ENCODE assay signal across 1 cellular context in the genomic region with DNA sequence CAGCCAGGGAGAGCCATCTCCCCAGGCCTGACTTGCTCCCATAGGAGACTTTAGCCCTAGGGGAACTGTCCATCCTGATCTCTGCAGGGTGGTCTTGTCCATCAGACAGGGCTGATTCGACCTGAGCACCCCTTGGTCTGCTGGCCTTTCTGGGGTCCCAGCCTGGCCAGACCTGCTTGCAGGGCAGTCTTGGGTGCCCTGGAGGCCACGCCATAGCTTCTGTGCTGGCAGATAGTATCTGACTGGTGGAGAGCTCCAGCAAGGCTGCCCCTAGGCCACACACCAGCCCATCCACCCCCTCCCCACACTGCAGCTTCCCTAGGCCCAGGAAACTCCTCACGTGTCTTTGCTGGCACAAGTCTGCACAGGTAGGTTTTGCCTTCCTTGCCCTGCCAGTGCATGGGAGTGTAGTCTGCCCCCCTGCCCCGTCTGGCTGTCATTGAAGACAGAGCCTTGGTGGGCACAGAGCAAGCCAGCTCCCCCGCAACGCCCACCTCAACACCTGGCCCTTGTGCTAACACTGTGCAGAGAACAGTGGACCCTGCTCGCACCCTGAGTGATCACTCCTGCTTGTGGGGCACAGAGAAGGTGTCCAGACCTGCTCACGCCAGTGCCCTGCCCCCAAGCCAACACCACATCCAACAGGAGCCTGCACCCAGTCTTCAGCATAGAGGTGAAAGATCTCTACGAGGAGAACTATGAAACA.
TF ChIP-seq lines count a peak whose summit lies in the region.

No MANE protein-coding gene starts in this region.

TF ChIP-seq in WTC11, 78 proteins besides CTCF, POLR2A, EP300 and RAD21 (continued from another document):
- TF ChIP-seq, protein P1, sequence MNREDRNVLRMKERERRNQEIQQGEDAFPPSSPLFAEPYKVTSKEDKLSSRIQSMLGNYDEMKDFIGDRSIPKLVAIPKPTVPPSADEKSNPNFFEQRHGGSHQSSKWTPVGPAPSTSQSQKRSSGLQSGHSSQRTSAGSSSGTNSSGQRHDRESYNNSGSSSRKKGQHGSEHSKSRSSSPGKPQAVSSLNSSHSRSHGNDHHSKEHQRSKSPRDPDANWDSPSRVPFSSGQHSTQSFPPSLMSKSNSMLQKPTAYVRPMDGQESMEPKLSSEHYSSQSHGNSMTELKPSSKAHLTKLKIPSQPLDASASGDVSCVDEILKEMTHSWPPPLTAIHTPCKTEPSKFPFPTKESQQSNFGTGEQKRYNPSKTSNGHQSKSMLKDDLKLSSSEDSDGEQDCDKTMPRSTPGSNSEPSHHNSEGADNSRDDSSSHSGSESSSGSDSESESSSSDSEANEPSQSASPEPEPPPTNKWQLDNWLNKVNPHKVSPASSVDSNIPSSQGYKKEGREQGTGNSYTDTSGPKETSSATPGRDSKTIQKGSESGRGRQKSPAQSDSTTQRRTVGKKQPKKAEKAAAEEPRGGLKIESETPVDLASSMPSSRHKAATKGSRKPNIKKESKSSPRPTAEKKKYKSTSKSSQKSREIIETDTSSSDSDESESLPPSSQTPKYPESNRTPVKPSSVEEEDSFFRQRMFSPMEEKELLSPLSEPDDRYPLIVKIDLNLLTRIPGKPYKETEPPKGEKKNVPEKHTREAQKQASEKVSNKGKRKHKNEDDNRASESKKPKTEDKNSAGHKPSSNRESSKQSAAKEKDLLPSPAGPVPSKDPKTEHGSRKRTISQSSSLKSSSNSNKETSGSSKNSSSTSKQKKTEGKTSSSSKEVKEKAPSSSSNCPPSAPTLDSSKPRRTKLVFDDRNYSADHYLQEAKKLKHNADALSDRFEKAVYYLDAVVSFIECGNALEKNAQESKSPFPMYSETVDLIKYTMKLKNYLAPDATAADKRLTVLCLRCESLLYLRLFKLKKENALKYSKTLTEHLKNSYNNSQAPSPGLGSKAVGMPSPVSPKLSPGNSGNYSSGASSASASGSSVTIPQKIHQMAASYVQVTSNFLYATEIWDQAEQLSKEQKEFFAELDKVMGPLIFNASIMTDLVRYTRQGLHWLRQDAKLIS (CRISPR knock-in tag; IDR thresholded peaks at IDR 0.05; ENCODE audit: borderline replicate concordance): peak; percentile 67; the same call in 1 of the 2 replicates
- TF ChIP-seq NFYB (CRISPR knock-in tag; conservative IDR thresholded peaks at IDR 0.05; ENCODE audit: low read depth) (0 out of 2 replicates have a peak, but pooled peaks have one; percentile 7), KAT7 (CRISPR knock-in tag; IDR thresholded peaks at IDR 0.05; ENCODE audit: borderline replicate concordance) (peak; percentile 56; the same call in 1 of the 2 replicates), TEAD4 (CRISPR knock-in tag; IDR thresholded peaks at IDR 0.05) (0 out of 2 replicates have a peak, but pooled peaks have one; percentile 14), PRRX2 (CRISPR knock-in tag; IDR thresholded peaks at IDR 0.05) (no peak), SMAD3 (CRISPR knock-in tag; IDR thresholded peaks at IDR 0.05; ENCODE audit: borderline replicate concordance) (0 out of 2 replicates have a peak, but pooled peaks have one; percentile 27), ESRRA (CRISPR knock-in tag; IDR thresholded peaks at IDR 0.05; ENCODE audit: borderline replicate concordance) (no peak), SMAD4 (CRISPR knock-in tag; IDR thresholded peaks at IDR 0.05) (peak; percentile 14; the same call in 1 of the 2 replicates), USF2 (CRISPR knock-in tag; IDR thresholded peaks at IDR 0.05) (no peak), JUN (CRISPR knock-in tag; IDR thresholded peaks at IDR 0.05) (0 out of 2 replicates have a peak, but pooled peaks have one; percentile 30), NR3C1 (CRISPR knock-in tag; conservative IDR thresholded peaks at IDR 0.05; ENCODE audit: low read depth) (peak; percentile 78; the same call in 1 of the 2 replicates), ZNF425 (CRISPR knock-in tag; conservative IDR thresholded peaks at IDR 0.05) (0 out of 2 replicates have a peak, but pooled peaks have one; percentile 4)
- TF ChIP-seq, protein P2, sequence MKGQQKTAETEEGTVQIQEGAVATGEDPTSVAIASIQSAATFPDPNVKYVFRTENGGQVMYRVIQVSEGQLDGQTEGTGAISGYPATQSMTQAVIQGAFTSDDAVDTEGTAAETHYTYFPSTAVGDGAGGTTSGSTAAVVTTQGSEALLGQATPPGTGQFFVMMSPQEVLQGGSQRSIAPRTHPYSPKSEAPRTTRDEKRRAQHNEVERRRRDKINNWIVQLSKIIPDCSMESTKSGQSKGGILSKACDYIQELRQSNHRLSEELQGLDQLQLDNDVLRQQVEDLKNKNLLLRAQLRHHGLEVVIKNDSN (CRISPR knock-in tag; IDR thresholded peaks at IDR 0.05): peak; percentile 31; the same call in 1 of the 2 replicates
- TF ChIP-seq, protein P3, sequence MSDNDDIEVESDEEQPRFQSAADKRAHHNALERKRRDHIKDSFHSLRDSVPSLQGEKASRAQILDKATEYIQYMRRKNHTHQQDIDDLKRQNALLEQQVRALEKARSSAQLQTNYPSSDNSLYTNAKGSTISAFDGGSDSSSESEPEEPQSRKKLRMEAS (CRISPR knock-in tag; IDR thresholded peaks at IDR 0.05): peak; percentile 48; the same call in 1 of the 2 replicates
- TF ChIP-seq, protein P4, sequence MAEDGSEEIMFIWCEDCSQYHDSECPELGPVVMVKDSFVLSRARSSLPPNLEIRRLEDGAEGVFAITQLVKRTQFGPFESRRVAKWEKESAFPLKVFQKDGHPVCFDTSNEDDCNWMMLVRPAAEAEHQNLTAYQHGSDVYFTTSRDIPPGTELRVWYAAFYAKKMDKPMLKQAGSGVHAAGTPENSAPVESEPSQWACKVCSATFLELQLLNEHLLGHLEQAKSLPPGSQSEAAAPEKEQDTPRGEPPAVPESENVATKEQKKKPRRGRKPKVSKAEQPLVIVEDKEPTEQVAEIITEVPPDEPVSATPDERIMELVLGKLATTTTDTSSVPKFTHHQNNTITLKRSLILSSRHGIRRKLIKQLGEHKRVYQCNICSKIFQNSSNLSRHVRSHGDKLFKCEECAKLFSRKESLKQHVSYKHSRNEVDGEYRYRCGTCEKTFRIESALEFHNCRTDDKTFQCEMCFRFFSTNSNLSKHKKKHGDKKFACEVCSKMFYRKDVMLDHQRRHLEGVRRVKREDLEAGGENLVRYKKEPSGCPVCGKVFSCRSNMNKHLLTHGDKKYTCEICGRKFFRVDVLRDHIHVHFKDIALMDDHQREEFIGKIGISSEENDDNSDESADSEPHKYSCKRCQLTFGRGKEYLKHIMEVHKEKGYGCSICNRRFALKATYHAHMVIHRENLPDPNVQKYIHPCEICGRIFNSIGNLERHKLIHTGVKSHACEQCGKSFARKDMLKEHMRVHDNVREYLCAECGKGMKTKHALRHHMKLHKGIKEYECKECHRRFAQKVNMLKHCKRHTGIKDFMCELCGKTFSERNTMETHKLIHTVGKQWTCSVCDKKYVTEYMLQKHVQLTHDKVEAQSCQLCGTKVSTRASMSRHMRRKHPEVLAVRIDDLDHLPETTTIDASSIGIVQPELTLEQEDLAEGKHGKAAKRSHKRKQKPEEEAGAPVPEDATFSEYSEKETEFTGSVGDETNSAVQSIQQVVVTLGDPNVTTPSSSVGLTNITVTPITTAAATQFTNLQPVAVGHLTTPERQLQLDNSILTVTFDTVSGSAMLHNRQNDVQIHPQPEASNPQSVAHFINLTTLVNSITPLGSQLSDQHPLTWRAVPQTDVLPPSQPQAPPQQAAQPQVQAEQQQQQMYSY (CRISPR knock-in tag; IDR thresholded peaks at IDR 0.05): no peak
